In the genomic region with DNA sequence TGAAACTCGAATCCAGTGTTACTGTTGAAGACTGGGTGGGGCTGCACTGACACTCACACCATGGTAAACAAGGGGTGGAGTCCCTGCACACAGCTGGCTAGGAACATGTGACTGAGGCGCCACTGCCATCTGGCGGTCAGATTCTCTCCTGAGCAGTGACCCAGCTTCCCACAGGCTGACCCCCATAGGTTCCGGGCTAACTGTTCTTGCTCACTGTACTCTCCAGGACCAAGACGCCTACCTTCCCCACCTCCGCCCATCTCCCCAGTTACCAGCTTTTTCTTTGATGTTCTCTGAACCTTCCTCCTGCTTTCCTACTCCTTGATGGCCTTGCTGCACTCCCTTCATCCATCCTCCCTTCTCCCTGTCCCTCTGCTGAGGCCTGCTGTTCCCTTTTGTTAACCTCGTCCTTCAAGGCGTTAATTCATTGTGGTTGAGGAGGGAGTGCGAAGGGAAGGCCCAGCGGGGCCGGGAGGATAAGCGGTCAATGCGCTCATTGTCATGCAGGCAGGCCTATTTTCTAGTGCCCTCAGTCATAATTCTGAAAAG, we compare ENCODE assay signal across 8 cellular contexts.
DNase-seq lines count a peak whose midpoint lies in the region; TF ChIP-seq lines count a peak whose summit lies in the region.

No MANE protein-coding gene starts in this region.

- H3K27ac ChIP-seq in MM.1S (ENCODE audit: low read length) (no peak overlapping the region), left ventricle myocardium inferior (replicated peaks) (peak overlapping the region; percentile 66)

- TF ChIP-seq CTCF in GM10266 (IDR thresholded peaks at IDR 0.05; ENCODE audit: control insufficient read depth, insufficient read depth, low read depth, missing control alignments) = peak; percentile 83
- peak; percentile 90 for TF ChIP-seq CTCF in MM.1S (IDR thresholded peaks at IDR 0.05; ENCODE audit: low read length)
- TF ChIP-seq CTCF in left ventricle myocardium inferior (IDR thresholded peaks at IDR 0.05; ENCODE audit: borderline replicate concordance) = peak; percentile 85

- H3K27me3 ChIP-seq in MM.1S (replicated peaks; ENCODE audit: insufficient read depth, low read length) (no peaks in the 10 kb centered on the region), adipocyte (replicated peaks; ENCODE audit: control insufficient read depth, insufficient read depth, low read length) (no peaks in the 10 kb centered on the region), left ventricle myocardium inferior (ENCODE audit: low read depth) (no peaks in the 10 kb centered on the region)

- H3K79me2 ChIP-seq in MM.1S (ENCODE audit: low read length) = no peaks in the 10 kb centered on the region

- H3K36me3 ChIP-seq in MM.1S (replicated peaks; ENCODE audit: insufficient read depth, low read length) = no peaks in the 10 kb centered on the region
- no peaks in the 10 kb centered on the region for H3K36me3 ChIP-seq in adipocyte (ENCODE audit: control insufficient read depth, insufficient read depth, low read length, severe bottlenecking)
- H3K36me3 ChIP-seq in left ventricle myocardium inferior = no peaks in the 10 kb centered on the region

- intact Hi-C loops in left ventricle myocardium inferior (cut with micrococcal nuclease) = no loop called here

- DNase-seq in GM10266 (ENCODE audit: extremely low spot score) (peak; percentile 67), HEK293T (ENCODE audit: extremely low spot score) (peak; percentile 71), MM.1S (peak; percentile 91), SKM-1 treated with dmso at 0.1 percent for 144 hours (lab: John Stamatoyannopoulos, UW; ENCODE audit: unreplicated experiment) (peak; percentile 45), adipocyte (ENCODE audit: low read depth) (peak; percentile 93), left ventricle myocardium inferior (peak; percentile 88), pulmonary artery endothelial cell (ENCODE audit: low read depth, low spot score) (peak; percentile 11), AML-193 (lab: John Stamatoyannopoulos, UW) (no peak)

- POLR2A ChIA-PET in HEK293T (lab: Yijun Ruan, JAX) = no interaction called here

- H3F3A ChIP-seq in MM.1S (ENCODE audit: insufficient read depth, low read length) = no peaks in the 10 kb centered on the region

- peak overlapping the region; percentile 40 for H3K4me2 ChIP-seq in MM.1S (ENCODE audit: low read depth, low read length)

- no peaks in the 10 kb centered on the region for H4K20me1 ChIP-seq in MM.1S (ENCODE audit: insufficient read depth, low read length)

- peak overlapping the region; percentile 89 for H2AFZ ChIP-seq in MM.1S (ENCODE audit: low read length)

- H3K9ac ChIP-seq in MM.1S (ENCODE audit: low read length) = peak overlapping the region; percentile 5; the same call in 1 of the 2 replicates
- peak overlapping the region; percentile 80 for H3K9ac ChIP-seq in adipocyte (ENCODE audit: low read length)

- no peaks in the 10 kb centered on the region for H3K9me2 ChIP-seq in MM.1S (replicated peaks; ENCODE audit: insufficient read depth, low read length)

- CTCF ChIA-PET in HEK293T (lab: Yijun Ruan, JAX) = interaction anchor here (0.7 to 1.3 kb wide), 5 partner anchors 57 to 820 kb away, joined by 3 to 6 read pairs (median 3); partner anchors contain the start of gene FGF7

- no peaks in the 10 kb centered on the region for H3K9me3 ChIP-seq in MM.1S (replicated peaks; ENCODE audit: insufficient read depth, low read length)
- H3K9me3 ChIP-seq in adipocyte (ENCODE audit: control insufficient read depth, low read length) = peaks cover 3% of the 10 kb centered on the region
- no peaks in the 10 kb centered on the region for H3K9me3 ChIP-seq in left ventricle myocardium inferior (replicated peaks)

- H3K4me3 ChIP-seq in MM.1S (ENCODE audit: low read length) = no peak overlapping the region
- H3K4me3 ChIP-seq in adipocyte (ENCODE audit: low read length) = no peak overlapping the region
- no peak overlapping the region for H3K4me3 ChIP-seq in left ventricle myocardium inferior

- H3K4me1 ChIP-seq in MM.1S (ENCODE audit: low read length) = peaks cover 8% of the 10 kb centered on the region; the same call in 1 of the 2 replicates
- peaks cover 15% of the 10 kb centered on the region for H3K4me1 ChIP-seq in adipocyte (ENCODE audit: control insufficient read depth, insufficient read depth, low read length)
- peaks cover 9% of the 10 kb centered on the region for H3K4me1 ChIP-seq in left ventricle myocardium inferior

TF ChIP-seq in HEK293T, 16 proteins besides CTCF, POLR2A, EP300 and RAD21:
- no peak for TF ChIP-seq L3MBTL2 (conservative IDR thresholded peaks at IDR 0.05)
- peak; percentile 70; the same call in 1 of the 2 replicates for TF ChIP-seq FOXK2 (IDR thresholded peaks at IDR 0.05)

Comparison
In these comparisons a context has a peak if more than half of its experiments do, and no peak if none do; other contexts are left out.
1. DNase-seq: peak in GM10266 (single experiment), HEK293T (single experiment), MM.1S (single experiment), SKM-1 treated with dmso at 0.1 percent for 144 hours (single experiment), adipocyte (single experiment), left ventricle myocardium inferior (single experiment) and pulmonary artery endothelial cell (single experiment); none in AML-193 (0 of 2).
2. Peak in every context shown above with its lines, with median percentiles within 50 percentile points of each other: CTCF ChIP-seq.